Comparison of ENCODE assay signal across 1 cellular context in genomic region chr22:46976598-46976997, GRCh38.
TF ChIP-seq lines count a peak whose summit lies in the region.

No MANE protein-coding gene starts in this region.

TF ChIP-seq in WTC11, 78 proteins besides CTCF, POLR2A, EP300 and RAD21 (continued from another document):
- TF ChIP-seq, protein P1, sequence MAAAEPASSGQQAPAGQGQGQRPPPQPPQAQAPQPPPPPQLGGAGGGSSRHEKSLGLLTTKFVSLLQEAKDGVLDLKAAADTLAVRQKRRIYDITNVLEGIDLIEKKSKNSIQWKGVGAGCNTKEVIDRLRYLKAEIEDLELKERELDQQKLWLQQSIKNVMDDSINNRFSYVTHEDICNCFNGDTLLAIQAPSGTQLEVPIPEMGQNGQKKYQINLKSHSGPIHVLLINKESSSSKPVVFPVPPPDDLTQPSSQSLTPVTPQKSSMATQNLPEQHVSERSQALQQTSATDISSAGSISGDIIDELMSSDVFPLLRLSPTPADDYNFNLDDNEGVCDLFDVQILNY (CRISPR knock-in tag; IDR thresholded peaks at IDR 0.05), result no peak
TF ChIP-seq in WTC11: peak in this region for 0.
